Comparison of ENCODE assay signal across 1 cellular context in genomic region chr1:61076728-61077675, GRCh38.
TF ChIP-seq lines count a peak whose summit lies in the region.

No MANE protein-coding gene starts in this region.

TF ChIP-seq in HepG2, 621 proteins besides CTCF, POLR2A, EP300 and RAD21 (continued from another document and continues in another):
- peak; percentile 42; the same call in 1 of the 2 replicates for TF ChIP-seq BCL6 (CRISPR knock-in tag; IDR thresholded peaks at IDR 0.05)
- peak; percentile 86 for TF ChIP-seq GATAD2A (CRISPR knock-in tag; IDR thresholded peaks at IDR 0.05)
- peak; percentile 55 for TF ChIP-seq CEBPB (IDR thresholded peaks at IDR 0.05; ENCODE audit: borderline replicate concordance, low read depth, low read length)
- TF ChIP-seq, protein P1, sequence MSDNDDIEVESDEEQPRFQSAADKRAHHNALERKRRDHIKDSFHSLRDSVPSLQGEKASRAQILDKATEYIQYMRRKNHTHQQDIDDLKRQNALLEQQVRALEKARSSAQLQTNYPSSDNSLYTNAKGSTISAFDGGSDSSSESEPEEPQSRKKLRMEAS (IDR thresholded peaks at IDR 0.05), result peak; percentile 91
- TF ChIP-seq, protein P2, sequence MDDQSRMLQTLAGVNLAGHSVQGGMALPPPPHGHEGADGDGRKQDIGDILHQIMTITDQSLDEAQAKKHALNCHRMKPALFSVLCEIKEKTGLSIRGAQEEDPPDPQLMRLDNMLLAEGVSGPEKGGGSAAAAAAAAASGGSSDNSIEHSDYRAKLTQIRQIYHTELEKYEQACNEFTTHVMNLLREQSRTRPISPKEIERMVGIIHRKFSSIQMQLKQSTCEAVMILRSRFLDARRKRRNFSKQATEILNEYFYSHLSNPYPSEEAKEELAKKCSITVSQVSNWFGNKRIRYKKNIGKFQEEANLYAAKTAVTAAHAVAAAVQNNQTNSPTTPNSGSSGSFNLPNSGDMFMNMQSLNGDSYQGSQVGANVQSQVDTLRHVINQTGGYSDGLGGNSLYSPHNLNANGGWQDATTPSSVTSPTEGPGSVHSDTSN (CRISPR knock-in tag; IDR thresholded peaks at IDR 0.05; ENCODE audit: borderline replicate concordance), result no peak
- TF ChIP-seq FOXA3 (CRISPR knock-in tag; IDR thresholded peaks at IDR 0.05), result peak; percentile 78
- peak; percentile 37; the same call in 1 of the 2 replicates for TF ChIP-seq ZNF510 (CRISPR knock-in tag; IDR thresholded peaks at IDR 0.05; ENCODE audit: low read depth)
- TF ChIP-seq HOXA3 (CRISPR knock-in tag; IDR thresholded peaks at IDR 0.05), result peak; percentile 89
- TF ChIP-seq, protein P3, sequence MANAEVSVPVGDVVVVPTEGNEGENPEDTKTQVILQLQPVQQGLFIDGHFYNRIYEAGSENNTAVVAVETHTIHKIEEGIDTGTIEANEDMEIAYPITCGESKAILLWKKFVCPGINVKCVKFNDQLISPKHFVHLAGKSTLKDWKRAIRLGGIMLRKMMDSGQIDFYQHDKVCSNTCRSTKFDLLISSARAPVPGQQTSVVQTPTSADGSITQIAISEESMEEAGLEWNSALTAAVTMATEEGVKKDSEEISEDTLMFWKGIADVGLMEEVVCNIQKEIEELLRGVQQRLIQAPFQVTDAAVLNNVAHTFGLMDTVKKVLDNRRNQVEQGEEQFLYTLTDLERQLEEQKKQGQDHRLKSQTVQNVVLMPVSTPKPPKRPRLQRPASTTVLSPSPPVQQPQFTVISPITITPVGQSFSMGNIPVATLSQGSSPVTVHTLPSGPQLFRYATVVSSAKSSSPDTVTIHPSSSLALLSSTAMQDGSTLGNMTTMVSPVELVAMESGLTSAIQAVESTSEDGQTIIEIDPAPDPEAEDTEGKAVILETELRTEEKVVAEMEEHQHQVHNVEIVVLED (CRISPR knock-in tag; IDR thresholded peaks at IDR 0.05; ENCODE audit: borderline replicate concordance), result peak; percentile 75
- peak; percentile 62 for TF ChIP-seq NCOA2 (CRISPR knock-in tag; IDR thresholded peaks at IDR 0.05)
- TF ChIP-seq, protein P4, sequence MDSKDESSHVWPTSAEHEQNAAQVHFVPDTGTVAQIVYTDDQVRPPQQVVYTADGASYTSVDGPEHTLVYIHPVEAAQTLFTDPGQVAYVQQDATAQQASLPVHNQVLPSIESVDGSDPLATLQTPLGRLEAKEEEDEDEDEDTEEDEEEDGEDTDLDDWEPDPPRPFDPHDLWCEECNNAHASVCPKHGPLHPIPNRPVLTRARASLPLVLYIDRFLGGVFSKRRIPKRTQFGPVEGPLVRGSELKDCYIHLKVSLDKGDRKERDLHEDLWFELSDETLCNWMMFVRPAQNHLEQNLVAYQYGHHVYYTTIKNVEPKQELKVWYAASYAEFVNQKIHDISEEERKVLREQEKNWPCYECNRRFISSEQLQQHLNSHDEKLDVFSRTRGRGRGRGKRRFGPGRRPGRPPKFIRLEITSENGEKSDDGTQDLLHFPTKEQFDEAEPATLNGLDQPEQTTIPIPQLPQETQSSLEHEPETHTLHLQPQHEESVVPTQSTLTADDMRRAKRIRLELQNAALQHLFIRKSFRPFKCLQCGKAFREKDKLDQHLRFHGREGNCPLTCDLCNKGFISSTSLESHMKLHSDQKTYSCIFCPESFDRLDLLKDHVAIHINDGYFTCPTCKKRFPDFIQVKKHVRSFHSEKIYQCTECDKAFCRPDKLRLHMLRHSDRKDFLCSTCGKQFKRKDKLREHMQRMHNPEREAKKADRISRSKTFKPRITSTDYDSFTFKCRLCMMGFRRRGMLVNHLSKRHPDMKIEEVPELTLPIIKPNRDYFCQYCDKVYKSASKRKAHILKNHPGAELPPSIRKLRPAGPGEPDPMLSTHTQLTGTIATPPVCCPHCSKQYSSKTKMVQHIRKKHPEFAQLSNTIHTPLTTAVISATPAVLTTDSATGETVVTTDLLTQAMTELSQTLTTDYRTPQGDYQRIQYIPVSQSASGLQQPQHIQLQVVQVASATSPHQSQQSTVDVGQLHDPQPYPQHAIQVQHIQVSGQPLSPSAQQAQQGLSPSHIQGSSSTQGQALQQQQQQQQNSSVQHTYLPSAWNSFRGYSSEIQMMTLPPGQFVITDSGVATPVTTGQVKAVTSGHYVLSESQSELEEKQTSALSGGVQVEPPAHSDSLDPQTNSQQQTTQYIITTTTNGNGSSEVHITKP (CRISPR knock-in tag; IDR thresholded peaks at IDR 0.05; ENCODE audit: low read depth), result peak; percentile 74
- peak; percentile 72; the same call in 1 of the 2 replicates for TF ChIP-seq ZNF788 (CRISPR knock-in tag; IDR thresholded peaks at IDR 0.05; ENCODE audit: borderline replicate concordance)
- peak; percentile 78 for TF ChIP-seq IKZF5 (CRISPR knock-in tag; IDR thresholded peaks at IDR 0.05)
- TF ChIP-seq, protein P5, sequence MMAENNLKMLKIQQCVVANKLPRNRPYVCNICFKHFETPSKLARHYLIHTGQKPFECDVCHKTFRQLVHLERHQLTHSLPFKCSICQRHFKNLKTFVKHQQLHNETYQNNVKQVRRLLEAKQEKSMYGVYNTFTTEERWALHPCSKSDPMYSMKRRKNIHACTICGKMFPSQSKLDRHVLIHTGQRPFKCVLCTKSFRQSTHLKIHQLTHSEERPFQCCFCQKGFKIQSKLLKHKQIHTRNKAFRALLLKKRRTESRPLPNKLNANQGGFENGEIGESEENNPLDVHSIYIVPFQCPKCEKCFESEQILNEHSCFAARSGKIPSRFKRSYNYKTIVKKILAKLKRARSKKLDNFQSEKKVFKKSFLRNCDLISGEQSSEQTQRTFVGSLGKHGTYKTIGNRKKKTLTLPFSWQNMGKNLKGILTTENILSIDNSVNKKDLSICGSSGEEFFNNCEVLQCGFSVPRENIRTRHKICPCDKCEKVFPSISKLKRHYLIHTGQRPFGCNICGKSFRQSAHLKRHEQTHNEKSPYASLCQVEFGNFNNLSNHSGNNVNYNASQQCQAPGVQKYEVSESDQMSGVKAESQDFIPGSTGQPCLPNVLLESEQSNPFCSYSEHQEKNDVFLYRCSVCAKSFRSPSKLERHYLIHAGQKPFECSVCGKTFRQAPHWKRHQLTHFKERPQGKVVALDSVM (CRISPR knock-in tag; IDR thresholded peaks at IDR 0.05), result 0 out of 2 replicates have a peak, but pooled peaks have one; percentile 31
- TF ChIP-seq MTA1 (CRISPR knock-in tag; IDR thresholded peaks at IDR 0.05; ENCODE audit: borderline replicate concordance), result peak; percentile 60
- TF ChIP-seq ZGPAT (CRISPR knock-in tag; IDR thresholded peaks at IDR 0.05), result peak; percentile 85
- TF ChIP-seq ATF7 (IDR thresholded peaks at IDR 0.05), result no peak
- TF ChIP-seq ATF7 (CRISPR knock-in tag; IDR thresholded peaks at IDR 0.05), result no peak
- TF ChIP-seq, protein P6, sequence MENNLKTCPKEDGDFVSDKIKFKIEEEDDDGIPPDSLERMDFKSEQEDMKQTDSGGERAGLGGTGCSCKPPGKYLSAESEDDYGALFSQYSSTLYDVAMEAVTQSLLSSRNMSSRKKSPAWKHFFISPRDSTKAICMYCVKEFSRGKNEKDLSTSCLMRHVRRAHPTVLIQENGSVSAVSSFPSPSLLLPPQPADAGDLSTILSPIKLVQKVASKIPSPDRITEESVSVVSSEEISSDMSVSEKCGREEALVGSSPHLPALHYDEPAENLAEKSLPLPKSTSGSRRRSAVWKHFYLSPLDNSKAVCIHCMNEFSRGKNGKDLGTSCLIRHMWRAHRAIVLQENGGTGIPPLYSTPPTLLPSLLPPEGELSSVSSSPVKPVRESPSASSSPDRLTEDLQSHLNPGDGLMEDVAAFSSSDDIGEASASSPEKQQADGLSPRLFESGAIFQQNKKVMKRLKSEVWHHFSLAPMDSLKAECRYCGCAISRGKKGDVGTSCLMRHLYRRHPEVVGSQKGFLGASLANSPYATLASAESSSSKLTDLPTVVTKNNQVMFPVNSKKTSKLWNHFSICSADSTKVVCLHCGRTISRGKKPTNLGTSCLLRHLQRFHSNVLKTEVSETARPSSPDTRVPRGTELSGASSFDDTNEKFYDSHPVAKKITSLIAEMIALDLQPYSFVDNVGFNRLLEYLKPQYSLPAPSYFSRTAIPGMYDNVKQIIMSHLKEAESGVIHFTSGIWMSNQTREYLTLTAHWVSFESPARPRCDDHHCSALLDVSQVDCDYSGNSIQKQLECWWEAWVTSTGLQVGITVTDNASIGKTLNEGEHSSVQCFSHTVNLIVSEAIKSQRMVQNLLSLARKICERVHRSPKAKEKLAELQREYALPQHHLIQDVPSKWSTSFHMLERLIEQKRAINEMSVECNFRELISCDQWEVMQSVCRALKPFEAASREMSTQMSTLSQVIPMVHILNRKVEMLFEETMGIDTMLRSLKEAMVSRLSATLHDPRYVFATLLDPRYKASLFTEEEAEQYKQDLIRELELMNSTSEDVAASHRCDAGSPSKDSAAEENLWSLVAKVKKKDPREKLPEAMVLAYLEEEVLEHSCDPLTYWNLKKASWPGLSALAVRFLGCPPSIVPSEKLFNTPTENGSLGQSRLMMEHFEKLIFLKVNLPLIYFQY (CRISPR knock-in tag; IDR thresholded peaks at IDR 0.05; ENCODE audit: borderline replicate concordance), result peak; percentile 39; the same call in 1 of the 2 replicates
- 0 out of 2 replicates have a peak, but pooled peaks have one; percentile 32 for TF ChIP-seq ZNF652 (CRISPR knock-in tag; IDR thresholded peaks at IDR 0.05; ENCODE audit: borderline replicate concordance, low read depth)
- TF ChIP-seq, protein P7, sequence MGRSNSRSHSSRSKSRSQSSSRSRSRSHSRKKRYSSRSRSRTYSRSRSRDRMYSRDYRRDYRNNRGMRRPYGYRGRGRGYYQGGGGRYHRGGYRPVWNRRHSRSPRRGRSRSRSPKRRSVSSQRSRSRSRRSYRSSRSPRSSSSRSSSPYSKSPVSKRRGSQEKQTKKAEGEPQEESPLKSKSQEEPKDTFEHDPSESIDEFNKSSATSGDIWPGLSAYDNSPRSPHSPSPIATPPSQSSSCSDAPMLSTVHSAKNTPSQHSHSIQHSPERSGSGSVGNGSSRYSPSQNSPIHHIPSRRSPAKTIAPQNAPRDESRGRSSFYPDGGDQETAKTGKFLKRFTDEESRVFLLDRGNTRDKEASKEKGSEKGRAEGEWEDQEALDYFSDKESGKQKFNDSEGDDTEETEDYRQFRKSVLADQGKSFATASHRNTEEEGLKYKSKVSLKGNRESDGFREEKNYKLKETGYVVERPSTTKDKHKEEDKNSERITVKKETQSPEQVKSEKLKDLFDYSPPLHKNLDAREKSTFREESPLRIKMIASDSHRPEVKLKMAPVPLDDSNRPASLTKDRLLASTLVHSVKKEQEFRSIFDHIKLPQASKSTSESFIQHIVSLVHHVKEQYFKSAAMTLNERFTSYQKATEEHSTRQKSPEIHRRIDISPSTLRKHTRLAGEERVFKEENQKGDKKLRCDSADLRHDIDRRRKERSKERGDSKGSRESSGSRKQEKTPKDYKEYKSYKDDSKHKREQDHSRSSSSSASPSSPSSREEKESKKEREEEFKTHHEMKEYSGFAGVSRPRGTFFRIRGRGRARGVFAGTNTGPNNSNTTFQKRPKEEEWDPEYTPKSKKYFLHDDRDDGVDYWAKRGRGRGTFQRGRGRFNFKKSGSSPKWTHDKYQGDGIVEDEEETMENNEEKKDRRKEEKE (IDR thresholded peaks at IDR 0.05), result no peak
- TF ChIP-seq MTERF4 (CRISPR knock-in tag; IDR thresholded peaks at IDR 0.05), result 0 out of 2 replicates have a peak, but pooled peaks have one; percentile 42
- TF ChIP-seq HES4 (CRISPR knock-in tag; IDR thresholded peaks at IDR 0.05; ENCODE audit: borderline replicate concordance), result peak; percentile 63; the same call in 1 of the 2 replicates
- TF ChIP-seq, protein P8, sequence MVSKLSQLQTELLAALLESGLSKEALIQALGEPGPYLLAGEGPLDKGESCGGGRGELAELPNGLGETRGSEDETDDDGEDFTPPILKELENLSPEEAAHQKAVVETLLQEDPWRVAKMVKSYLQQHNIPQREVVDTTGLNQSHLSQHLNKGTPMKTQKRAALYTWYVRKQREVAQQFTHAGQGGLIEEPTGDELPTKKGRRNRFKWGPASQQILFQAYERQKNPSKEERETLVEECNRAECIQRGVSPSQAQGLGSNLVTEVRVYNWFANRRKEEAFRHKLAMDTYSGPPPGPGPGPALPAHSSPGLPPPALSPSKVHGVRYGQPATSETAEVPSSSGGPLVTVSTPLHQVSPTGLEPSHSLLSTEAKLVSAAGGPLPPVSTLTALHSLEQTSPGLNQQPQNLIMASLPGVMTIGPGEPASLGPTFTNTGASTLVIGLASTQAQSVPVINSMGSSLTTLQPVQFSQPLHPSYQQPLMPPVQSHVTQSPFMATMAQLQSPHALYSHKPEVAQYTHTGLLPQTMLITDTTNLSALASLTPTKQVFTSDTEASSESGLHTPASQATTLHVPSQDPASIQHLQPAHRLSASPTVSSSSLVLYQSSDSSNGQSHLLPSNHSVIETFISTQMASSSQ (IDR thresholded peaks at IDR 0.05; ENCODE audit: low read depth), result 0 out of 2 replicates have a peak, but pooled peaks have one; percentile 40
- TF ChIP-seq, protein P8 (CRISPR knock-in tag; IDR thresholded peaks at IDR 0.05; ENCODE audit: borderline replicate concordance), result peak; percentile 69; the same call in 1 of the 2 replicates
- TF ChIP-seq ZNF543 (CRISPR knock-in tag; IDR thresholded peaks at IDR 0.05), result no peak
- TF ChIP-seq POLR2G (IDR thresholded peaks at IDR 0.05; ENCODE audit: low read depth, low read length), result peak; percentile 63
